In the genomic region with DNA sequence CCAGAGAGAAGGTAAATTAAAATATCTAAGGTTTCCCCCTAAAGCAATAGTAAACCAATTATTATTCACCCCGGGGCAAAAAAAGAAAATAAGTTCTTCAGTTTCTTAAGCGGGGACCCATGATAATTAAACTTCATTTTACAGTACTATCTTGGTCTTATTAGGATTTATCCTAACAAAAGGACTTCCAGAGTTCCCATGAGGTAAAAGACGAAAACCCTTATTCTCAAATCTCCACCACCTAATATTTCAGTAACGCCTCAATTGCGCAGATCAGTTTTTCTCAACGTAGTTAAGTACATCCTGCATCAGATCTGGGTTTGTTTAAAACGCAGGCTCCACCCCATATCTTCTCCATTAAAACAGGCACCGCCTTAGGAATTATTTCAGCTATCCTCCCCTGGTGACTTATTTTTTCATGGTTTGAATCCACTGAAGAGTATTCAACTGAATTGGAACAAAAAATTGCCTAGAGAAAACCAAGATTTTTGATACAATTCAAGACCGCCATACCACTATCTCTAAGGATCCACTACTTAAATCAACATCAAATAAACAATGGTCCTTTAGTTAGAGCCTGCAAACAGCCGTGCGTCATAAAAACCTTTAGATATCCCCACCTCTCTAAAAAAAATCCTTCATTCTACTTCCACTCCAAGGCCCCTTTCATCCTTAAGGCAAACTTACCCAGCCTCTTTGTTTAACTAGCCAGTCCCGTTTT, we compare ENCODE assay signal across 8 cellular contexts. TPM values are rescaled to one million over a fixed set of nuclear protein-coding genes. Genes with fewer than 3 reads are reported as not detected.
DNase-seq lines count a peak whose midpoint lies in the region; ATAC-seq, FAIRE-seq and TF ChIP-seq lines count a peak whose summit lies in the region.

No MANE protein-coding gene starts in this region.

- H3K4me1 ChIP-seq in BE2C = no peaks in the 10 kb centered on the region
- H3K4me1 ChIP-seq in adipocyte (ENCODE audit: control insufficient read depth, insufficient read depth, low read length) = peaks cover 37% of the 10 kb centered on the region
- peaks cover 15 to 30% of the 10 kb centered on the region in 2 donors for H3K4me1 ChIP-seq in kidney (ENCODE audit: control insufficient read depth in 1 of 2, insufficient read depth in 1 of 2, low read depth in 1 of 2, low read length in 2 of 2)
- peaks cover 23 to 25% of the 10 kb centered on the region in 2 donors for H3K4me1 ChIP-seq in thoracic aorta (ENCODE audit: control insufficient read depth in 1 of 2, low read depth in 2 of 2)

- H3K9me3 ChIP-seq in BE2C = 0 out of 2 replicates have a peak, but pooled peaks cover 2% of the 10 kb centered on the region
- no peaks in the 10 kb centered on the region for H3K9me3 ChIP-seq in adipocyte (ENCODE audit: control insufficient read depth, low read length)
- H3K9me3 ChIP-seq in kidney (ENCODE audit: control insufficient read depth in 1 of 2, low read length in 2 of 2) = no peaks in the 10 kb centered on the region
- no peaks in the 10 kb centered on the region for H3K9me3 ChIP-seq in thoracic aorta

- H3K4me3 ChIP-seq in BE2C (ENCODE audit: low read depth, low read length) (peak overlapping the region; percentile 96), HL-60 (replicated peaks; ENCODE audit: insufficient read depth, low read length) (peak overlapping the region; percentile 93), adipocyte (ENCODE audit: low read length) (peak overlapping the region; percentile 95), kidney (ENCODE audit: low read length in 2 of 2) (peak overlapping the region; percentile 96 to 99), thoracic aorta (peak overlapping the region; percentile 93)

- peaks cover 63% of the 10 kb centered on the region for H3K36me3 ChIP-seq in BE2C
- peaks cover 47% of the 10 kb centered on the region for H3K36me3 ChIP-seq in adipocyte (ENCODE audit: control insufficient read depth, insufficient read depth, low read length, severe bottlenecking)
- H3K36me3 ChIP-seq in kidney (ENCODE audit: control insufficient read depth in 1 of 2, insufficient read depth in 2 of 2, low read length in 2 of 2) = peaks cover 36 to 56% of the 10 kb centered on the region in 2 donors
- peaks cover 47% of the 10 kb centered on the region for H3K36me3 ChIP-seq in thoracic aorta

- intact Hi-C loops in kidney (cut with DNase I) = loop anchor here (10.0 kb wide), 1 partner anchor 47 kb away; a partner anchor contains a TSS

- ATAC-seq in thoracic aorta (ENCODE audit: insufficient number of reproducible peaks, low FRiP score, low read depth) (no peak), GM18520 (IDR thresholded peaks at IDR 0.05; ENCODE audit: unreplicated experiment) (no peak), GM21825 (IDR thresholded peaks at IDR 0.05; ENCODE audit: unreplicated experiment) (no peak)

- DNase-seq in BE2C (no peak), HL-60 (ENCODE audit: low read depth in 1 of 2, low spot score in 1 of 2) (peak in 1 of 2 experiments; percentile 49), adipocyte (ENCODE audit: low read depth) (peak; percentile 63), kidney (no peak), thoracic aorta (ENCODE audit: low spot score) (no peak), occipital lobe (lab: John Stamatoyannopoulos, UW) (no peak)

- no peak for FAIRE-seq in kidney (lab: Jason Lieb, UNC)

- peak overlapping the region; percentile 98 for H3K9ac ChIP-seq in adipocyte (ENCODE audit: low read length)
- peak overlapping the region; percentile 98 to 100 for H3K9ac ChIP-seq in kidney (ENCODE audit: low read length in 2 of 2)

- H3K27ac ChIP-seq in HL-60 (replicated peaks) = peak overlapping the region; percentile 99
- peak overlapping the region; percentile 100 for H3K27ac ChIP-seq in kidney (ENCODE audit: low read depth in 2 of 2, low read length in 2 of 2)
- peak overlapping the region; percentile 98 to 99 for H3K27ac ChIP-seq in thoracic aorta

- H3K27me3 ChIP-seq in BE2C (no peaks in the 10 kb centered on the region), HL-60 (ENCODE audit: insufficient read depth, poor library complexity, severe bottlenecking) (no peaks in the 10 kb centered on the region), adipocyte (replicated peaks; ENCODE audit: control insufficient read depth, insufficient read depth, low read length) (no peaks in the 10 kb centered on the region), thoracic aorta (replicated peaks; ENCODE audit: insufficient read depth) (no peaks in the 10 kb centered on the region)

- TF ChIP-seq CTCF in BE2C (IDR thresholded peaks at IDR 0.05; ENCODE audit: low read depth, low read length) (no peak), HL-60 (IDR thresholded peaks at IDR 0.05; ENCODE audit: insufficient read depth, low read length) (no peak), kidney (IDR thresholded peaks at IDR 0.05; ENCODE audit: borderline replicate concordance, extremely low read depth, insufficient read depth) (no peak), thoracic aorta (IDR thresholded peaks at IDR 0.05) (no peak)

RNA-seq across cellular contexts. Expression of a gene that starts 1.7 kb away (rescaled TPM):
- polyA plus RNA-seq in BE2C (2012; ENCODE audit: insufficient read depth, insufficient read length, low read depth) = 88.9 TPM
- total RNA-seq in kidney (253 TPM), thoracic aorta (100 to 1,000 TPM; 588 to 607 TPM), occipital lobe (146 TPM)
- polyA plus RNA-seq in kidney (ENCODE audit: insufficient read depth, low read depth, low replicate concordance) = 79.5 TPM

RNA-seq across cellular contexts. Expression of a gene that starts 28.5 kb away (rescaled TPM):
- 2.2 TPM for polyA plus RNA-seq in BE2C (2012; ENCODE audit: insufficient read depth, insufficient read length, low read depth)
- total RNA-seq in kidney = 20.0 TPM
- polyA plus RNA-seq in kidney (ENCODE audit: insufficient read depth, low read depth, low replicate concordance) = 6.9 TPM
- total RNA-seq in thoracic aorta = 10 to 100 TPM; 28.4 to 45.1 TPM
- total RNA-seq in occipital lobe = 0.31 TPM

RNA-seq across cellular contexts. Expression of a gene that starts 51.7 kb away (rescaled TPM):
- 298 TPM for polyA plus RNA-seq in BE2C (2012; ENCODE audit: insufficient read depth, insufficient read length, low read depth)
- total RNA-seq in kidney (193 TPM), thoracic aorta (10 to 100 TPM; 85.7 to 94.5 TPM), occipital lobe (105 TPM)
- polyA plus RNA-seq in kidney (ENCODE audit: insufficient read depth, low read depth, low replicate concordance) = 172 TPM

Comparison
In these comparisons a context has a peak if more than half of its experiments do, and no peak if none do; other contexts are left out.
1. RNA of a gene that starts 28.5 kb away (total RNA-seq): 28.4 to 45.1 TPM in thoracic aorta and 20.0 TPM in kidney (single experiment); 0.31 TPM in occipital lobe (single experiment); every median in the first group is over 10 times any median in the second.
2. Peak in every context shown above with its lines, with median percentiles within 50 percentile points of each other: H3K4me3 ChIP-seq and H3K27ac ChIP-seq.